ENCODE assay signal across 25 cellular contexts in genomic region chr9:129223551-129224208, GRCh38. TPM values are rescaled to one million over a fixed set of nuclear protein-coding genes. Genes with fewer than 3 reads are reported as not detected.
DNase-seq lines count a peak whose midpoint lies in the region; ATAC-seq, FAIRE-seq and TF ChIP-seq lines count a peak whose summit lies in the region.
"Had no signal": no experiment of that assay in that cellular context is flagged by ENCODE, and none has a peak within 500 bp of the region (broad histone marks: within the 10 kb centered on the region; RNA-seq: fewer than 3 reads in every experiment).

No MANE protein-coding gene starts in this region.

- no peak for DNase-seq in A549 (ENCODE audit: low read depth in 1 of 2, low spot score in 1 of 2)
- peak; percentile 22 for DNase-seq in DMS79 (lab: John Stamatoyannopoulos, UW)
- peak in 1 of 4 donors; percentile 19 for DNase-seq in body of pancreas
- no peak for DNase-seq in superior temporal gyrus (ENCODE audit: extremely low spot score)
- no peak for DNase-seq in T-helper 2 cell treated with Interferon-gamma antibody and Interleukin-4, amounts not matched to agents 5 μg/mL and 100 μg/mL, for 36 hours (ENCODE audit: low spot score)
- DNase-seq in COLO668 (lab: John Stamatoyannopoulos, UW; ENCODE audit: unreplicated experiment): no peak
- DNase-seq in SHP77 treated with DMSO at 0.1 percent for 48 hours (lab: John Stamatoyannopoulos, UW): no peak
- DNase-seq: activated B cell treated with CpG ODN at 0.5 μM for 24 hours; activated CD4-positive, alpha-beta memory T cell treated with anti-CD3 and anti-CD28 coated beads for 36 hours; activated naive CD4-positive, alpha-beta T cell treated with anti-CD3 and anti-CD28 coated beads for 36 hours; activated T-cell treated with anti-CD3 and anti-CD28 coated beads, Interleukin-2, amount 50 U/mL, for 1 hour; anterior cingulate cortex; CD4-positive, CD25-positive, alpha-beta regulatory T cell; endodermal cell; GDM1; H7; mesendoderm; MG63; NCI-H1417; NCI-H2107; NCI-H526 treated with DMSO at 0.1 percent for 48 hours; stimulated activated naive B cell treated with anti-CD40 and anti-IgM and Interleukin-4, amounts not matched to agents 10 μg/mL and 1 μg/mL and 100 μg/mL, for 72 hours; T-helper 9 cell had no signal

- H3K4me1 ChIP-seq in A549 (peaks cover 19% of the 10 kb centered on the region), body of pancreas (no peaks in the 10 kb centered on the region)

- CTCF ChIA-PET in A549 (lab: Yijun Ruan, JAX): no interaction called here

- H3K36me3 Mint-ChIP-seq in nephron (ENCODE audit: low read depth): no peaks in the 10 kb centered on the region
- H3K36me3 Mint-ChIP-seq in T-helper 2 cell treated with Interferon-gamma antibody and Interleukin-4, amounts not matched to agents 5 μg/mL and 100 μg/mL, for 36 hours (ENCODE audit: low read depth): no peaks in the 10 kb centered on the region
- H3K36me3 Mint-ChIP-seq: activated CD4-positive, alpha-beta memory T cell treated with anti-CD3 and anti-CD28 coated beads for 36 hours; CD4-positive, CD25-positive, alpha-beta regulatory T cell; stimulated activated naive B cell treated with anti-CD40 and anti-IgM and Interleukin-4, amounts not matched to agents 10 μg/mL and 1 μg/mL and 100 μg/mL, for 72 hours had no signal

- H3K4me3 Mint-ChIP-seq in nephron: no peak overlapping the region
- no peak overlapping the region for H3K4me3 Mint-ChIP-seq in T-helper 2 cell treated with Interferon-gamma antibody and Interleukin-4, amounts not matched to agents 5 μg/mL and 100 μg/mL, for 36 hours
- H3K4me3 Mint-ChIP-seq: activated B cell treated with CpG ODN at 0.5 μM for 24 hours; activated CD4-positive, alpha-beta memory T cell treated with anti-CD3 and anti-CD28 coated beads for 36 hours; activated naive CD4-positive, alpha-beta T cell treated with anti-CD3 and anti-CD28 coated beads for 36 hours; CD4-positive, CD25-positive, alpha-beta regulatory T cell; endodermal cell; stimulated activated naive B cell treated with anti-CD40 and anti-IgM and Interleukin-4, amounts not matched to agents 10 μg/mL and 1 μg/mL and 100 μg/mL, for 72 hours had no signal

- TF ChIP-seq POLR2A in A549 (IDR thresholded peaks at IDR 0.05; ENCODE audit: low read length) (no peak), body of pancreas (IDR thresholded peaks at IDR 0.05) (no peak)

- H3K36me3 ChIP-seq in body of pancreas (replicated peaks in 1 of 2; ENCODE audit: insufficient read depth in 1 of 2, low read depth in 2 of 2): no peaks in the 10 kb centered on the region
- H3K36me3 ChIP-seq: MG63 had no signal

- no peaks in the 10 kb centered on the region for H3K9me3 Mint-ChIP-seq in nephron
- H3K9me3 Mint-ChIP-seq in T-helper 2 cell treated with Interferon-gamma antibody and Interleukin-4, amounts not matched to agents 5 μg/mL and 100 μg/mL, for 36 hours: no peaks in the 10 kb centered on the region
- H3K9me3 Mint-ChIP-seq: activated B cell treated with CpG ODN at 0.5 μM for 24 hours; activated CD4-positive, alpha-beta memory T cell treated with anti-CD3 and anti-CD28 coated beads for 36 hours; activated naive CD4-positive, alpha-beta T cell treated with anti-CD3 and anti-CD28 coated beads for 36 hours; CD4-positive, CD25-positive, alpha-beta regulatory T cell; endodermal cell; stimulated activated naive B cell treated with anti-CD40 and anti-IgM and Interleukin-4, amounts not matched to agents 10 μg/mL and 1 μg/mL and 100 μg/mL, for 72 hours had no signal

- peak overlapping the region in 2 of 3 experiments; percentile 38 to 86 for H3K27ac Mint-ChIP-seq in nephron
- H3K27ac Mint-ChIP-seq in T-helper 2 cell treated with Interferon-gamma antibody and Interleukin-4, amounts not matched to agents 5 μg/mL and 100 μg/mL, for 36 hours: no peak overlapping the region
- H3K27ac Mint-ChIP-seq: activated B cell treated with CpG ODN at 0.5 μM for 24 hours; activated CD4-positive, alpha-beta memory T cell treated with anti-CD3 and anti-CD28 coated beads for 36 hours; activated naive CD4-positive, alpha-beta T cell treated with anti-CD3 and anti-CD28 coated beads for 36 hours; endodermal cell; stimulated activated naive B cell treated with anti-CD40 and anti-IgM and Interleukin-4, amounts not matched to agents 10 μg/mL and 1 μg/mL and 100 μg/mL, for 72 hours had no signal

- no peak for TF ChIP-seq RAD21 in A549 (conservative IDR thresholded peaks at IDR 0.05 in 1 of 2, IDR thresholded peaks at IDR 0.05 in 1 of 2)

- TF ChIP-seq CTCF in A549 (IDR thresholded peaks at IDR 0.05) (no peak), body of pancreas (IDR thresholded peaks at IDR 0.05) (no peak), nephron (IDR thresholded peaks at IDR 0.05; ENCODE audit: unreplicated experiment in 3 of 3) (no peak)

- no peak for ATAC-seq in A549
- ATAC-seq in body of pancreas: peak; percentile 19
- ATAC-seq: stimulated activated naive B cell treated with anti-CD40 and anti-IgM and Interleukin-4, amounts not matched to agents 10 μg/mL and 1 μg/mL and 100 μg/mL, for 72 hours had no signal

- H3K9me3 ChIP-seq in A549 (no peaks in the 10 kb centered on the region), body of pancreas (no peaks in the 10 kb centered on the region)
- H3K9me3 ChIP-seq: MG63 had no signal

- no peak for TF ChIP-seq EP300 in A549 (IDR thresholded peaks at IDR 0.05)

- intact Hi-C loops in body of pancreas (cut with DNase I): no loop called here

- H3K27me3 Mint-ChIP-seq in nephron (ENCODE audit: low read depth): peaks cover 4% of the 10 kb centered on the region
- no peaks in the 10 kb centered on the region for H3K27me3 Mint-ChIP-seq in T-helper 2 cell treated with Interferon-gamma antibody and Interleukin-4, amounts not matched to agents 5 μg/mL and 100 μg/mL, for 36 hours (ENCODE audit: low read depth)
- H3K27me3 Mint-ChIP-seq: activated CD4-positive, alpha-beta memory T cell treated with anti-CD3 and anti-CD28 coated beads for 36 hours; CD4-positive, CD25-positive, alpha-beta regulatory T cell had no signal

- no peak for FAIRE-seq in A549 (lab: Jason Lieb, UNC)
- FAIRE-seq: GM18507 had no signal

- H3K4me1 Mint-ChIP-seq in nephron: peaks cover 25% of the 10 kb centered on the region
- H3K4me1 Mint-ChIP-seq in T-helper 2 cell treated with Interferon-gamma antibody and Interleukin-4, amounts not matched to agents 5 μg/mL and 100 μg/mL, for 36 hours (ENCODE audit: low read depth): peaks cover 25% of the 10 kb centered on the region

- peak overlapping the region in 1 of 2 experiments; percentile 74; a peak in 3 of 6 replicates for H3K27ac ChIP-seq in A549
- H3K27ac ChIP-seq in body of pancreas: no peak overlapping the region

- POLR2A ChIA-PET in A549 (lab: Yijun Ruan, JAX): no interaction called here

- H3K4me3 ChIP-seq in A549 (no peak overlapping the region), body of pancreas (no peak overlapping the region)
- H3K4me3 ChIP-seq: MG63 had no signal

- WGBS in A549 (ENCODE audit: missing lambda C conversion rate): 92% methylated on average over 15 of the region's 15 CpGs
- 71 to 88% methylated on average over 1 to 14 of the region's 15 CpGs for WGBS in body of pancreas, 2 donors

- no peaks in the 10 kb centered on the region for H3K27me3 ChIP-seq in body of pancreas
- H3K27me3 ChIP-seq: MG63 had no signal

- no peak overlapping the region for H3K4me2 ChIP-seq in A549

TF ChIP-seq in A549, 52 proteins besides CTCF, POLR2A, EP300 and RAD21:
- no peak for TF ChIP-seq SMC3 (IDR thresholded peaks at IDR 0.05)
- TF ChIP-seq, protein P1, sequence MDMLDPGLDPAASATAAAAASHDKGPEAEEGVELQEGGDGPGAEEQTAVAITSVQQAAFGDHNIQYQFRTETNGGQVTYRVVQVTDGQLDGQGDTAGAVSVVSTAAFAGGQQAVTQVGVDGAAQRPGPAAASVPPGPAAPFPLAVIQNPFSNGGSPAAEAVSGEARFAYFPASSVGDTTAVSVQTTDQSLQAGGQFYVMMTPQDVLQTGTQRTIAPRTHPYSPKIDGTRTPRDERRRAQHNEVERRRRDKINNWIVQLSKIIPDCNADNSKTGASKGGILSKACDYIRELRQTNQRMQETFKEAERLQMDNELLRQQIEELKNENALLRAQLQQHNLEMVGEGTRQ (IDR thresholded peaks at IDR 0.05): 0 out of 2 replicates have a peak, but pooled peaks have one; percentile 3

RNA-seq across cellular contexts. Expression of gene IER5L, which starts 45.6 kb away (rescaled TPM):
- polyA plus RNA-seq in A549 (2011; rRNA removed) (16.8 and 25.1 TPM in 2 replicates), A549 (2017; fragmentation: RNase III; extraction: RNeasy Plus Mini Kit Qiagen cat#74134 plus additional on column Dnase treatment) (47.9 to 67.5 TPM (median 54.9 TPM) in 3 replicates)
- 51.4 and 90.0 TPM in 2 replicates for polyA plus RNA-seq in A549 (2012; cell fraction: cytosol; rRNA removed)
- 63.3 and 123 TPM in 2 replicates for polyA plus RNA-seq in A549 (2012; cell fraction: nucleus; rRNA removed)
- 18.1 and 21.3 TPM in 2 replicates for polyA minus RNA-seq in A549 (2011; rRNA and poly(A)+ RNA removed)
- 1 to 10 TPM; 3.0 to 4.4 TPM for total RNA-seq in body of pancreas
- polyA plus RNA-seq: CD4-positive, CD25-positive, alpha-beta regulatory T cell had no signal
